ENCODE assay signal across 10 cellular contexts in genomic region chr2:65383571-65384488, GRCh38. TPM values are rescaled to one million over a fixed set of nuclear protein-coding genes. Genes with fewer than 3 reads are reported as not detected.
DNase-seq lines count a peak whose midpoint lies in the region; ATAC-seq, FAIRE-seq and TF ChIP-seq lines count a peak whose summit lies in the region.
"Had no signal": no experiment of that assay in that cellular context is flagged by ENCODE, and none has a peak within 500 bp of the region (broad histone marks: within the 10 kb centered on the region; RNA-seq: fewer than 3 reads in every experiment).

No MANE protein-coding gene starts in this region.

- TF ChIP-seq CTCF in bronchial epithelial cell (IDR thresholded peaks at IDR 0.05; ENCODE audit: insufficient read depth, low read length, severe bottlenecking) (no peak), right lobe of liver (IDR thresholded peaks at IDR 0.05) (no peak)

- ATAC-seq in right lobe of liver, result peak; percentile 8 to 43 (median 12)
- ATAC-seq in stimulated activated effector memory CD8-positive, alpha-beta T cell treated with anti-CD3 and anti-CD28 coated beads, Interleukin-12 subunit alpha, Interleukin-12 subunit beta, amount 100 ng/mL, for 72 hours, result no peak

- intact Hi-C loops in right lobe of liver (cut with DNase I), result no loop called here

- H3K27ac ChIP-seq in right lobe of liver (peak overlapping the region; percentile 52 to 74 (median 68)), thymus (ENCODE audit: low read depth) (peak overlapping the region; percentile 89)

- H3K9me3 Mint-ChIP-seq in stimulated activated effector memory CD8-positive, alpha-beta T cell treated with anti-CD3 and anti-CD28 coated beads, Interleukin-12 subunit alpha, Interleukin-12 subunit beta, amount 100 ng/mL, for 72 hours, result no peaks in the 10 kb centered on the region
- H3K9me3 Mint-ChIP-seq: activated T-cell treated with anti-CD3 and anti-CD28 coated beads, Interleukin-2, amount 50 U/mL, for 4 hours; H9 had no signal

- H3K27ac Mint-ChIP-seq in stimulated activated effector memory CD8-positive, alpha-beta T cell treated with anti-CD3 and anti-CD28 coated beads, Interleukin-12 subunit alpha, Interleukin-12 subunit beta, amount 100 ng/mL, for 72 hours, result no peak overlapping the region
- H3K27ac Mint-ChIP-seq: H9 had no signal

- TF ChIP-seq POLR2A in right lobe of liver (IDR thresholded peaks at IDR 0.05), result no peak

- H3K36me3 Mint-ChIP-seq in stimulated activated effector memory CD8-positive, alpha-beta T cell treated with anti-CD3 and anti-CD28 coated beads, Interleukin-12 subunit alpha, Interleukin-12 subunit beta, amount 100 ng/mL, for 72 hours, result peaks cover 6% of the 10 kb centered on the region

- peaks cover 0 to 72% (median 37%) of the 10 kb centered on the region in 4 donors for H3K4me1 ChIP-seq in right lobe of liver
- H3K4me1 ChIP-seq in thymus (ENCODE audit: control insufficient read depth, insufficient read depth, low read length), result peaks cover 61% of the 10 kb centered on the region

- no peak overlapping the region for H3K4me3 Mint-ChIP-seq in stimulated activated effector memory CD8-positive, alpha-beta T cell treated with anti-CD3 and anti-CD28 coated beads, Interleukin-12 subunit alpha, Interleukin-12 subunit beta, amount 100 ng/mL, for 72 hours
- H3K4me3 Mint-ChIP-seq: H9 had no signal

- WGBS in right lobe of liver (ENCODE audit: insufficient coverage, low coverage, low lambda C conversion rate, missing lambda C conversion rate), result 26% methylated on average over 11 of the region's 17 CpGs
- WGBS in thymus, result 27% methylated on average over 17 of the region's 17 CpGs

- H3K4me3 ChIP-seq in bronchial epithelial cell (ENCODE audit: low read depth, low read length) (no peak overlapping the region), right lobe of liver (no peak overlapping the region), thymus (ENCODE audit: low read length) (no peak overlapping the region)

- FAIRE-seq in bronchial epithelial cell (lab: Jason Lieb, UNC), result no peak

- H3K27me3 ChIP-seq in bronchial epithelial cell (ENCODE audit: control insufficient read depth, insufficient read depth, low read length), result no peaks in the 10 kb centered on the region
- no peaks in the 10 kb centered on the region for H3K27me3 ChIP-seq in right lobe of liver
- no peaks in the 10 kb centered on the region for H3K27me3 ChIP-seq in thymus (ENCODE audit: control insufficient read depth, insufficient read depth)

- H3K9me3 ChIP-seq in right lobe of liver (no peaks in the 10 kb centered on the region), thymus (ENCODE audit: control insufficient read depth) (no peaks in the 10 kb centered on the region)

- H3K4me1 Mint-ChIP-seq in stimulated activated effector memory CD8-positive, alpha-beta T cell treated with anti-CD3 and anti-CD28 coated beads, Interleukin-12 subunit alpha, Interleukin-12 subunit beta, amount 100 ng/mL, for 72 hours, result peaks cover 32% of the 10 kb centered on the region

- H3K36me3 ChIP-seq in bronchial epithelial cell (ENCODE audit: control insufficient read depth, insufficient read depth, low read length) (no peaks in the 10 kb centered on the region), right lobe of liver (no peaks in the 10 kb centered on the region), thymus (ENCODE audit: control insufficient read depth, insufficient read depth) (no peaks in the 10 kb centered on the region)

- DNase-seq in Kasumi-1 (lab: John Stamatoyannopoulos, UW) (peak; percentile 9 to 32), bronchial epithelial cell (ENCODE audit: low read depth) (peak; percentile 55), right lobe of liver (peak in 1 of 3 donors; percentile 31), DMS 273 (lab: John Stamatoyannopoulos, UW; ENCODE audit: unreplicated experiment) (no peak), NCI-H748 (lab: John Stamatoyannopoulos, UW; ENCODE audit: unreplicated experiment) (no peak), superior temporal gyrus (ENCODE audit: extremely low spot score) (no peak)
- no peak for DNase-seq in stimulated activated effector memory CD8-positive, alpha-beta T cell treated with anti-CD3 and anti-CD28 coated beads, Interleukin-12 subunit alpha, Interleukin-12 subunit beta, amount 100 ng/mL, for 72 hours (ENCODE audit: low spot score in 2 of 2)
- DNase-seq: H9 had no signal

RNA-seq across cellular contexts. Expression of gene SPRED2, which starts 48.6 kb away (rescaled TPM):
- total RNA-seq in bronchial epithelial cell (2.4 and 3.4 TPM in 2 replicates), right lobe of liver (10 to 100 TPM; 11.0 to 22.5 (median 15.2) TPM)
- 17.0 TPM for polyA plus RNA-seq in thymus

Comparison
In these comparisons a context has a peak if more than half of its experiments do, and no peak if none do; other contexts are left out.
1. DNase-seq: peak in Kasumi-1 (2 of 2) and bronchial epithelial cell (single experiment); none in stimulated activated effector memory CD8-positive, alpha-beta T cell treated with anti-CD3 and anti-CD28 coated beads, Interleukin-12 subunit alpha, Interleukin-12 subunit beta, amount 100 ng/mL, for 72 hours (0 of 2), DMS 273 (single experiment), NCI-H748 (single experiment) and superior temporal gyrus (single experiment).